17 cellular contexts compared by ENCODE assay signal in genomic region chr11:57432017-57432590, GRCh38. TPM values are rescaled to one million over a fixed set of nuclear protein-coding genes. Genes with fewer than 3 reads are reported as not detected.
A peak's percentile ranks its signal among the peaks of the same experiment; 100 is the strongest.
DNase-seq lines count a peak whose midpoint lies in the region; ATAC-seq, FAIRE-seq and TF ChIP-seq lines count a peak whose summit lies in the region.
"Had no signal": no experiment of that assay in that cellular context is flagged by ENCODE, and none has a peak within 500 bp of the region (broad histone marks: within the 10 kb centered on the region; RNA-seq: fewer than 3 reads in every experiment).

No MANE protein-coding gene starts in this region.

- TF ChIP-seq RAD21 in K562 (CRISPR knock-in tag; conservative IDR thresholded peaks at IDR 0.05 in 1 of 2, IDR thresholded peaks at IDR 0.05 in 1 of 2) = no peak

- TF ChIP-seq EP300 in K562 (IDR thresholded peaks at IDR 0.05; ENCODE audit: low read length) = no peak

- ATAC-seq in HG03432 (IDR thresholded peaks at IDR 0.05; ENCODE audit: unreplicated experiment) (peak; percentile 6), K562 (peak; percentile 3; the same call in 1 of the 3 replicates), omental fat pad (ENCODE audit: low FRiP score) (no peak), HG03175 (IDR thresholded peaks at IDR 0.05; ENCODE audit: unreplicated experiment) (no peak)

- H4K20me1 ChIP-seq in K562 (replicated peaks; ENCODE audit: control insufficient read depth, insufficient read depth, low read length) (no peaks in the 10 kb centered on the region), neural progenitor cell (ENCODE audit: low read depth) (no peaks in the 10 kb centered on the region)

- peaks cover 20 to 60% of the 10 kb centered on the region in 2 experiments for H3K4me1 ChIP-seq in K562 (replicated peaks in 1 of 2; ENCODE audit: control insufficient read depth in 2 of 2, insufficient read depth in 2 of 2, low read length in 2 of 2)
- H3K4me1 ChIP-seq in neural progenitor cell = no peaks in the 10 kb centered on the region

- H3K4me3 Mint-ChIP-seq in neural progenitor cell = no peak overlapping the region

- H3K27ac ChIP-seq in K562 (ENCODE audit: extremely low read depth, low read depth, low read length) (peak overlapping the region; percentile 24), neural progenitor cell (no peak overlapping the region)
- H3K27ac ChIP-seq: C4-2B, right atrium auricular region had no signal

- peaks cover 3% of the 10 kb centered on the region for H3K27me3 Mint-ChIP-seq in neural progenitor cell (ENCODE audit: insufficient read depth, low read depth)

- TF ChIP-seq CTCF in K562 (IDR thresholded peaks at IDR 0.05 in 2 of 3, conservative IDR thresholded peaks at IDR 0.05 in 1 of 3; ENCODE audit: insufficient read depth in 2 of 3, low read depth in 1 of 3, low read length in 3 of 3) (no peak), neural progenitor cell (IDR thresholded peaks at IDR 0.05) (no peak), omental fat pad (IDR thresholded peaks at IDR 0.05) (no peak)

- POLR2A ChIA-PET in K562 (lab: Yijun Ruan, JAX) = interaction anchor here (1.6 to 1.9 kb wide), 3 partner anchors 10 to 84 kb away, joined by 4 to 8 read pairs (median 4); no protein-coding TSS in a partner anchor

- FAIRE-seq in K562 (lab: Jason Lieb, UNC) = no peak
- FAIRE-seq: endometrium had no signal

- no peaks in the 10 kb centered on the region for H3K36me3 Mint-ChIP-seq in neural progenitor cell

- no peaks in the 10 kb centered on the region for H3K36me3 ChIP-seq in K562 (ENCODE audit: control insufficient read depth, insufficient read depth, low read length)
- no peaks in the 10 kb centered on the region for H3K36me3 ChIP-seq in neural progenitor cell
- H3K36me3 ChIP-seq: right atrium auricular region had no signal

- no peaks in the 10 kb centered on the region for H3F3A ChIP-seq in neural progenitor cell (ENCODE audit: low read depth)

- peak overlapping the region; percentile 14 for H2AFZ ChIP-seq in K562 (ENCODE audit: low read depth, low read length)
- H2AFZ ChIP-seq in neural progenitor cell (replicated peaks) = no peak overlapping the region

- 40% methylated on average over 7 of the region's 7 CpGs for WGBS in K562 (ENCODE audit: insufficient coverage, low coverage, missing lambda C conversion rate)

- CTCF ChIA-PET in K562 (lab: Yijun Ruan, JAX; ENCODE audit: low intra/inter-chr PET ratio) = no interaction called here

- in situ Hi-C loops in K562 (cut with MboI) = no loop called here

- H3K27me3 ChIP-seq in K562 (ENCODE audit: control insufficient read depth in 2 of 2, insufficient read depth in 2 of 2, low read length in 2 of 2) = no peaks in the 10 kb centered on the region
- H3K27me3 ChIP-seq in neural progenitor cell = peaks cover 30% of the 10 kb centered on the region
- H3K27me3 ChIP-seq: right atrium auricular region had no signal

- DNase-seq in CD1c-positive myeloid dendritic cell (ENCODE audit: extremely low spot score) (peak; percentile 86), K562 (ENCODE audit: extremely low read depth in 1 of 4, low spot score in 3 of 4) (no peak), neural progenitor cell (ENCODE audit: low spot score) (no peak), amniotic stem cell (lab: John Stamatoyannopoulos, UW) (no peak), omental fat pad (ENCODE audit: low spot score) (no peak)
- DNase-seq in stimulated activated CD4-positive, alpha-beta T cell treated with anti-CD3 and anti-CD28 coated beads, Interleukin-2, amount 100 ng/mL, for 24 hours = no peak
- DNase-seq: activated naive CD4-positive, alpha-beta T cell treated with anti-CD3 and anti-CD28 coated beads, Interleukin-2, amount 50 U/mL, for 16 hours; NCI-H1417 treated with DMSO at 0.1 percent for 48 hours; NCI-H510A treated with DMSO at 0.1 percent for 48 hours; stimulated activated CD4-positive, alpha-beta T cell treated with anti-CD3 and anti-CD28 coated beads, Interleukin-4, amount 100 ng/mL, for 1 hour; T-helper 9 cell had no signal

- H3K79me2 ChIP-seq in K562 (ENCODE audit: control insufficient read depth, insufficient read depth, low read length) (peaks cover 2% of the 10 kb centered on the region; the same call in 2 of the 3 replicates), neural progenitor cell (ENCODE audit: low read depth) (no peaks in the 10 kb centered on the region)

- no peaks in the 10 kb centered on the region for H3K9me1 ChIP-seq in K562 (ENCODE audit: control insufficient read depth, insufficient read depth, low read length)

- intact Hi-C loops in K562 (cut with micrococcal nuclease) = loop anchor here (2.0 kb wide), 1 partner anchor 25 kb away; no protein-coding TSS in a partner anchor

- H3K4me1 Mint-ChIP-seq in neural progenitor cell = peaks cover 15% of the 10 kb centered on the region

- no peaks in the 10 kb centered on the region for H3K9me3 Mint-ChIP-seq in neural progenitor cell

- TF ChIP-seq POLR2A in K562 (conservative IDR thresholded peaks at IDR 0.05) = no peak

- H3K27ac Mint-ChIP-seq in neural progenitor cell = peak overlapping the region; percentile 3

- H3K4me2 ChIP-seq in K562 (ENCODE audit: insufficient read depth, low read length) (peak overlapping the region; percentile 58), neural progenitor cell (no peak overlapping the region)

- H3K4me3 ChIP-seq in K562 = no peak overlapping the region
- no peak overlapping the region for H3K4me3 ChIP-seq in neural progenitor cell
- H3K4me3 ChIP-seq: right atrium auricular region had no signal

- BruUV-seq in K562 (replicated peaks; lab: Mats Ljungman, UMichigan) = TSS peak; percentile 69

- H3K9ac ChIP-seq in K562 (ENCODE audit: insufficient read depth in 1 of 2, low read depth in 2 of 2, low read length in 2 of 2) (peak overlapping the region; percentile 47 to 83), neural progenitor cell (no peak overlapping the region)

- H3K9me3 ChIP-seq in K562 (replicated peaks; ENCODE audit: control insufficient read depth, insufficient read depth, low read depth, low read length) = no peaks in the 10 kb centered on the region
- no peaks in the 10 kb centered on the region for H3K9me3 ChIP-seq in neural progenitor cell (ENCODE audit: low read depth)
- H3K9me3 ChIP-seq: right atrium auricular region had no signal

RNA-seq across cellular contexts. Expression of gene SLC43A3, which starts 5.2 kb away (rescaled TPM):
- total RNA-seq in K562 (2011; cell fraction: chromatin; rRNA removed; ENCODE audit: low replicate concordance) = 241 and 427 TPM in 2 replicates
- total RNA-seq in K562 (2011; cell fraction: nucleolus; rRNA removed) = 393 and 402 TPM in 2 replicates
- total RNA-seq in K562 (2011; cell fraction: nucleoplasm; rRNA removed) = 340 and 369 TPM in 2 replicates
- total RNA-seq in K562 (2014; rRNA removed) = 98.9 and 141 TPM in 2 replicates
- total RNA-seq in K562 (2014; rRNA removed; fragmentation: Illumina TruSeq; extraction: Trizol) = 120 and 132 TPM in 2 replicates
- 135 and 143 TPM in 2 replicates for total RNA-seq in K562 (2015; rRNA removed; fragmentation: Illumina TruSeq; extraction: Trizol)
- total RNA-seq in K562 (2021) = 254 and 257 TPM in 2 replicates
- 141 and 235 TPM in 2 replicates for polyA plus RNA-seq in K562 (2011; rRNA removed)
- 358 and 452 TPM in 2 replicates for polyA plus RNA-seq in K562 (2011; cell fraction: cytosol; rRNA removed)
- polyA plus RNA-seq in K562 (2011; cell fraction: nucleus; rRNA removed) = 327 and 364 TPM in 2 replicates
- polyA plus RNA-seq in K562 (2012) = 192 and 193 TPM in 2 replicates
- polyA plus RNA-seq in K562 (2014; fragmentation: Illumina TruSeq; extraction: Trizol) = 244 and 281 TPM in 2 replicates
- polyA plus RNA-seq in K562 (2014; fragmentation: Nextera tagmentation; extraction: Ambion mirVana) = 100 to 1,000 TPM in 1 of 2 experiments, 10 to 100 TPM in 1; 63.7 to 216 TPM
- polyA plus RNA-seq in K562 (2014; rRNA removed) = 139 and 160 TPM in 2 replicates
- polyA minus RNA-seq in K562 (2011; rRNA and poly(A)+ RNA removed) = 162 and 237 TPM in 2 replicates
- 86.6 and 143 TPM in 2 replicates for polyA minus RNA-seq in K562 (2011; cell fraction: cytosol; rRNA and poly(A)+ RNA removed)
- polyA minus RNA-seq in K562 (2011; cell fraction: nucleus; rRNA and poly(A)+ RNA removed) = 116 and 125 TPM in 2 replicates
- 5.6 and 7.8 TPM in 2 replicates for total RNA-seq in neural progenitor cell (ENCODE audit: low replicate concordance)
- total RNA-seq in omental fat pad = 100 to 1,000 TPM in 3 of 4 donors, 10 to 100 TPM in 1; 73.3 to 152 (median 112) TPM

RNA-seq across cellular contexts. Expression of gene RTN4RL2, which starts 28.2 kb away (rescaled TPM):
- total RNA-seq in K562 (2011; cell fraction: chromatin; rRNA removed; ENCODE audit: low replicate concordance) = not detected in 2 replicates
- 0.50 and 0.53 TPM in 2 replicates for total RNA-seq in K562 (2011; cell fraction: nucleolus; rRNA removed)
- total RNA-seq in K562 (2011; cell fraction: nucleoplasm; rRNA removed) = 0.46 and 1.2 TPM in 2 replicates
- 0.29 TPM in 1 of 2 replicates, not detected in the other for total RNA-seq in K562 (2014; rRNA removed)
- total RNA-seq in K562 (2014; rRNA removed; fragmentation: Illumina TruSeq; extraction: Trizol) = not detected in 2 replicates
- 0.07 TPM in 1 of 2 replicates, not detected in the other for total RNA-seq in K562 (2015; rRNA removed; fragmentation: Illumina TruSeq; extraction: Trizol)
- 1.8 and 1.9 TPM in 2 replicates for total RNA-seq in K562 (2021)
- 0.06 and 0.30 TPM in 2 replicates for polyA plus RNA-seq in K562 (2011; rRNA removed)
- polyA plus RNA-seq in K562 (2011; cell fraction: cytosol; rRNA removed) = 0.07 and 0.21 TPM in 2 replicates
- 0.25 and 0.47 TPM in 2 replicates for polyA plus RNA-seq in K562 (2011; cell fraction: nucleus; rRNA removed)
- 1.5 and 5.3 TPM in 2 replicates for polyA plus RNA-seq in K562 (2012)
- 0.34 and 1.1 TPM in 2 replicates for polyA plus RNA-seq in K562 (2014; fragmentation: Illumina TruSeq; extraction: Trizol)
- polyA plus RNA-seq in K562 (2014; fragmentation: Nextera tagmentation; extraction: Ambion mirVana) = not detected
- polyA plus RNA-seq in K562 (2014; rRNA removed) = 0.69 and 0.82 TPM in 2 replicates
- polyA minus RNA-seq in K562 (2011; rRNA and poly(A)+ RNA removed) = not detected in 2 replicates
- not detected in 2 replicates for polyA minus RNA-seq in K562 (2011; cell fraction: cytosol; rRNA and poly(A)+ RNA removed)
- polyA minus RNA-seq in K562 (2011; cell fraction: nucleus; rRNA and poly(A)+ RNA removed) = 0.54 TPM in 1 of 2 replicates, not detected in the other
- total RNA-seq in neural progenitor cell (ENCODE audit: low replicate concordance) = 0.13 and 1.9 TPM in 2 replicates
- total RNA-seq in omental fat pad = 1 to 10 TPM in 1 of 4 donors, under 1 TPM in 2, not detected in 1; 0.25 to 1.4 (median 0.74) TPM

RNA-seq across cellular contexts. Expression of gene PRG2, which starts 41.7 kb away (rescaled TPM):
- 1.2 and 1.9 TPM in 2 replicates for total RNA-seq in K562 (2011; cell fraction: chromatin; rRNA removed; ENCODE audit: low replicate concordance)
- total RNA-seq in K562 (2011; cell fraction: nucleolus; rRNA removed) = 0.50 and 0.92 TPM in 2 replicates
- total RNA-seq in K562 (2011; cell fraction: nucleoplasm; rRNA removed) = 1.4 and 1.8 TPM in 2 replicates
- total RNA-seq in K562 (2014; rRNA removed) (18.5 and 33.0 TPM in 2 replicates), K562 (2014; rRNA removed; fragmentation: Illumina TruSeq; extraction: Trizol) (23.6 and 29.8 TPM in 2 replicates), K562 (2015; rRNA removed; fragmentation: Illumina TruSeq; extraction: Trizol) (44.8 and 50.1 TPM in 2 replicates), K562 (2021) (16.4 and 30.5 TPM in 2 replicates), neural progenitor cell (ENCODE audit: low replicate concordance) (not detected in 2 replicates), omental fat pad (1 to 10 TPM in 1 of 4 donors, not detected in 3; 1.0 TPM)
- polyA plus RNA-seq in K562 (2011; rRNA removed) (1.8 and 7.2 TPM in 2 replicates), K562 (2014; fragmentation: Illumina TruSeq; extraction: Trizol) (23.3 and 24.4 TPM in 2 replicates), K562 (2014; fragmentation: Nextera tagmentation; extraction: Ambion mirVana) (10 to 100 TPM; 42.9 to 78.0 TPM), K562 (2014; rRNA removed) (26.6 and 31.8 TPM in 2 replicates)
- polyA plus RNA-seq in K562 (2011; cell fraction: cytosol; rRNA removed) = 2.2 and 5.4 TPM in 2 replicates
- polyA plus RNA-seq in K562 (2011; cell fraction: nucleus; rRNA removed) = 1.0 and 2.0 TPM in 2 replicates
- polyA plus RNA-seq in K562 (2012) = 39.0 and 49.3 TPM in 2 replicates
- polyA minus RNA-seq in K562 (2011; rRNA and poly(A)+ RNA removed) = 0.21 and 1.1 TPM in 2 replicates
- not detected in 2 replicates for polyA minus RNA-seq in K562 (2011; cell fraction: cytosol; rRNA and poly(A)+ RNA removed)
- 0.56 TPM in 1 of 2 replicates, not detected in the other for polyA minus RNA-seq in K562 (2011; cell fraction: nucleus; rRNA and poly(A)+ RNA removed)
- total RNA-seq: right atrium auricular region had no signal

RNA-seq across cellular contexts. Expression of gene PRG3, which starts 51.2 kb away (rescaled TPM):
- not detected in 2 replicates for total RNA-seq in K562 (2011; cell fraction: chromatin; rRNA removed; ENCODE audit: low replicate concordance)
- total RNA-seq in K562 (2011; cell fraction: nucleolus; rRNA removed) = not detected in 2 replicates
- not detected in 2 replicates for total RNA-seq in K562 (2011; cell fraction: nucleoplasm; rRNA removed)
- total RNA-seq in K562 (2014; rRNA removed) (not detected in 2 replicates), K562 (2014; rRNA removed; fragmentation: Illumina TruSeq; extraction: Trizol) (not detected in 2 replicates), K562 (2015; rRNA removed; fragmentation: Illumina TruSeq; extraction: Trizol) (0.18 TPM in 1 of 2 replicates, not detected in the other), K562 (2021) (not detected in 2 replicates), neural progenitor cell (ENCODE audit: low replicate concordance) (not detected in 2 replicates), omental fat pad (not detected)
- polyA plus RNA-seq in K562 (2011; rRNA removed) (not detected in 2 replicates), K562 (2014; fragmentation: Illumina TruSeq; extraction: Trizol) (not detected in 2 replicates), K562 (2014; fragmentation: Nextera tagmentation; extraction: Ambion mirVana) (under 1 TPM; 0.38 to 0.55 TPM), K562 (2014; rRNA removed) (not detected in 2 replicates)
- 0.07 TPM in 1 of 2 replicates, not detected in the other for polyA plus RNA-seq in K562 (2011; cell fraction: cytosol; rRNA removed)
- polyA plus RNA-seq in K562 (2011; cell fraction: nucleus; rRNA removed) = not detected in 2 replicates
- not detected in 2 replicates for polyA plus RNA-seq in K562 (2012)
- polyA minus RNA-seq in K562 (2011; rRNA and poly(A)+ RNA removed) = not detected in 2 replicates
- polyA minus RNA-seq in K562 (2011; cell fraction: cytosol; rRNA and poly(A)+ RNA removed) = not detected in 2 replicates
- not detected in 2 replicates for polyA minus RNA-seq in K562 (2011; cell fraction: nucleus; rRNA and poly(A)+ RNA removed)
- total RNA-seq: kidney epithelial cell, right atrium auricular region had no signal

Comparison
In these comparisons a context has a peak if more than half of its experiments do, and no peak if none do; other contexts are left out.
1. ATAC-seq: peak in HG03432 (single experiment) and K562 (single experiment); none in omental fat pad (single experiment) and HG03175 (single experiment).